Comparison of ENCODE assay signal across 8 cellular contexts in genomic region chr9:21110708-21111576, GRCh38. TPM values are rescaled to one million over a fixed set of nuclear protein-coding genes. Genes with fewer than 3 reads are reported as not detected.
DNase-seq lines count a peak whose midpoint lies in the region; ATAC-seq and TF ChIP-seq lines count a peak whose summit lies in the region.

No MANE protein-coding gene starts in this region.

- no peaks in the 10 kb centered on the region for H3K9me3 Mint-ChIP-seq in activated naive CD4-positive, alpha-beta T cell treated with anti-CD3 and anti-CD28 coated beads, Interleukin-2, amount 10 ng/mL, durations not matched to agents 7 days and 5 days

- DNase-seq in GM03348 (ENCODE audit: low spot score) = peak; percentile 59
- peak; percentile 20 to 31 for DNase-seq in HL-60 (ENCODE audit: low read depth in 1 of 2, low spot score in 1 of 2)
- DNase-seq in NCI-H774 (lab: John Stamatoyannopoulos, UW) = peak; percentile 79
- DNase-seq in central memory CD4-positive, alpha-beta T cell = peak; percentile 47
- peak; percentile 34 for DNase-seq in kidney epithelial cell (ENCODE audit: low read depth)
- DNase-seq in superior temporal gyrus (ENCODE audit: extremely low spot score) = peak; percentile 91
- DNase-seq in activated naive CD4-positive, alpha-beta T cell treated with anti-CD3 and anti-CD28 coated beads, Interleukin-2, amount 10 ng/mL, durations not matched to agents 7 days and 5 days = no peak

- H3K27ac Mint-ChIP-seq in activated naive CD4-positive, alpha-beta T cell treated with anti-CD3 and anti-CD28 coated beads, Interleukin-2, amount 10 ng/mL, durations not matched to agents 7 days and 5 days = no peak overlapping the region

- peaks cover 10% of the 10 kb centered on the region for H3K27me3 Mint-ChIP-seq in activated naive CD4-positive, alpha-beta T cell treated with anti-CD3 and anti-CD28 coated beads, Interleukin-2, amount 10 ng/mL, durations not matched to agents 7 days and 5 days

- H3K4me3 ChIP-seq in HL-60 (replicated peaks; ENCODE audit: insufficient read depth, low read length) (no peak overlapping the region), kidney epithelial cell (ENCODE audit: low read depth, low read length) (no peak overlapping the region)

- TF ChIP-seq CTCF in HL-60 (IDR thresholded peaks at IDR 0.05; ENCODE audit: insufficient read depth, low read length) (peak; percentile 39), kidney epithelial cell (IDR thresholded peaks at IDR 0.05; ENCODE audit: insufficient read depth, low read length, poor library complexity, severe bottlenecking) (peak; percentile 80)

- H3K36me3 Mint-ChIP-seq in activated naive CD4-positive, alpha-beta T cell treated with anti-CD3 and anti-CD28 coated beads, Interleukin-2, amount 10 ng/mL, durations not matched to agents 7 days and 5 days = no peaks in the 10 kb centered on the region

- CTCF ChIA-PET in activated naive CD4-positive, alpha-beta T cell treated with anti-CD3 and anti-CD28 coated beads, Interleukin-2, amount 10 ng/mL, durations not matched to agents 7 days and 5 days (lab: Charles Lee) = interaction anchor here (0.7 to 4.8 kb wide), 33 partner anchors 7 to 1646 kb away, joined by 3 to 54 read pairs (median 4); partner anchors contain the start of genes HACD4, IFNB1 and MLLT3

- no peak overlapping the region for H3K27ac ChIP-seq in HL-60 (replicated peaks)

- H3K27me3 ChIP-seq in HL-60 (ENCODE audit: insufficient read depth, poor library complexity, severe bottlenecking) = no peaks in the 10 kb centered on the region
- no peaks in the 10 kb centered on the region for H3K27me3 ChIP-seq in kidney epithelial cell (ENCODE audit: control insufficient read depth, insufficient read depth, low read length)

- no peak overlapping the region for H3K4me3 Mint-ChIP-seq in activated naive CD4-positive, alpha-beta T cell treated with anti-CD3 and anti-CD28 coated beads, Interleukin-2, amount 10 ng/mL, durations not matched to agents 7 days and 5 days

- no peaks in the 10 kb centered on the region for H3K4me1 Mint-ChIP-seq in activated naive CD4-positive, alpha-beta T cell treated with anti-CD3 and anti-CD28 coated beads, Interleukin-2, amount 10 ng/mL, durations not matched to agents 7 days and 5 days

- peak; percentile 90 for ATAC-seq in GM21423 (IDR thresholded peaks at IDR 0.05; ENCODE audit: unreplicated experiment)

- no peaks in the 10 kb centered on the region for H3K36me3 ChIP-seq in kidney epithelial cell (ENCODE audit: control insufficient read depth, insufficient read depth, low read length)

RNA-seq across cellular contexts. Expression of gene IFNW1, which starts 30.7 kb away (rescaled TPM):
- not detected in 2 replicates for total RNA-seq in kidney epithelial cell

RNA-seq across cellular contexts. Expression of gene IFNB1, which starts 33.2 kb away (rescaled TPM):
- not detected in 2 replicates for total RNA-seq in kidney epithelial cell

RNA-seq across cellular contexts. Expression of gene IFNA21, which starts 55.5 kb away (rescaled TPM):
- total RNA-seq in kidney epithelial cell = not detected in 2 replicates
